19 cellular contexts compared by ENCODE assay signal in the genomic region with DNA sequence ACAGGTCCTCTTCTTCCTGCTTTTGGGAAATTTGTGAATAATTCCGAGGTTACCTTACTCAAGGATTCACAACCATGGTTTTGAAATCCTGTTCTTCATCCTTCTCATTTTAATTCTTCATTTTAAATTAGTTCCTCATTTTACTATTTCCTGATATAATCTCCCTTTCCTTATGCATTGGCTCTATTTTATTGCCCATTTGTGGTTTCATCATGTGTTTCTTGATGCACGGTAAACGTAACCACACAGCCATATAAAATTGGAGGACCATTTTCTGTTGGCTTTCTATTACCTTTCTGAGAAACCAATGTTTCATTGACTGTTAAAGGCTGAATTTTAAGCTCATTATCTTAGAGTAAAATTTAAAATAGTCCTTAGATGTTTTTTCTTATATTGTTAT.
DNase-seq lines count a peak whose midpoint lies in the region; ATAC-seq and TF ChIP-seq lines count a peak whose summit lies in the region.
"Had no signal": no experiment of that assay in that cellular context is flagged by ENCODE, and none has a peak within 500 bp of the region (broad histone marks: within the 10 kb centered on the region; RNA-seq: fewer than 3 reads in every experiment).

No MANE protein-coding gene starts in this region.

- no peaks in the 10 kb centered on the region for H3K4me1 Mint-ChIP-seq in stimulated activated naive CD8-positive, alpha-beta T cell treated with anti-CD3 and anti-CD28 coated beads, Interleukin-15, amount 100 ng/mL, for 72 hours
- H3K4me1 Mint-ChIP-seq: CD14-positive monocyte had no signal

- no peak for TF ChIP-seq CTCF in NB4 (IDR thresholded peaks at IDR 0.05; ENCODE audit: low read depth, low read length)

- H3K36me3 ChIP-seq in SK-N-MC (ENCODE audit: insufficient read depth, low read length), result no peaks in the 10 kb centered on the region
- H3K36me3 ChIP-seq: HAP-1 had no signal

- no peak overlapping the region for H3K9ac ChIP-seq in SK-N-MC (ENCODE audit: insufficient read length)
- H3K9ac ChIP-seq: GM23248 had no signal

- no peaks in the 10 kb centered on the region for H3K9me3 Mint-ChIP-seq in stimulated activated naive CD8-positive, alpha-beta T cell treated with anti-CD3 and anti-CD28 coated beads, Interleukin-15, amount 100 ng/mL, for 72 hours

- H3K27ac ChIP-seq in SK-N-MC, result no peak overlapping the region
- H3K27ac ChIP-seq: 22Rv1, A549, GM23248 had no signal

- ATAC-seq in GM21786 (IDR thresholded peaks at IDR 0.05; ENCODE audit: unreplicated experiment), result no peak
- no peak for ATAC-seq in stimulated activated naive CD8-positive, alpha-beta T cell treated with anti-CD3 and anti-CD28 coated beads, Interleukin-15, amount 100 ng/mL, for 72 hours
- ATAC-seq: A549; CD8-positive, alpha-beta T cell; GM12878; HepG2 had no signal

- H3K4me3 Mint-ChIP-seq in stimulated activated naive CD8-positive, alpha-beta T cell treated with anti-CD3 and anti-CD28 coated beads, Interleukin-15, amount 100 ng/mL, for 72 hours, result no peak overlapping the region
- H3K4me3 Mint-ChIP-seq: CD14-positive monocyte; CD8-positive, alpha-beta T cell; IgD-negative memory B cell had no signal

- H3K4me3 ChIP-seq in NB4 (ENCODE audit: low read depth, low read length), result no peak overlapping the region
- H3K4me3 ChIP-seq in SK-N-MC, result no peak overlapping the region
- H3K4me3 ChIP-seq: A549, GM12878, GM23248, HAP-1 had no signal

- no peak for TF ChIP-seq POLR2A in NB4 (IDR thresholded peaks at IDR 0.05; ENCODE audit: extremely low read depth, insufficient read length)

- no peak overlapping the region for H3K27ac Mint-ChIP-seq in stimulated activated naive CD8-positive, alpha-beta T cell treated with anti-CD3 and anti-CD28 coated beads, Interleukin-15, amount 100 ng/mL, for 72 hours
- H3K27ac Mint-ChIP-seq: CD14-positive monocyte; CD8-positive, alpha-beta T cell; IgD-negative memory B cell had no signal

- peaks cover 2% of the 10 kb centered on the region; the same call in 1 of the 2 replicates for H3K9me3 ChIP-seq in SK-N-MC (ENCODE audit: low read depth, low read length)
- H3K9me3 ChIP-seq: A549, HAP-1 had no signal

- DNase-seq in NOMO-1 treated with DMSO at 0.1 percent for 48 hours (lab: John Stamatoyannopoulos, UW; ENCODE audit: unreplicated experiment) (peak; percentile 65), NOMO-1 treated with dmso at 0.1 percent for 144 hours (lab: John Stamatoyannopoulos, UW; ENCODE audit: unreplicated experiment) (no peak), NB4 (ENCODE audit: low read depth) (peak; percentile 28), SK-N-MC (ENCODE audit: low read depth, low spot score) (peak; percentile 65), CD1c-positive myeloid dendritic cell (ENCODE audit: extremely low spot score) (no peak)
- DNase-seq in stimulated activated naive CD8-positive, alpha-beta T cell treated with anti-CD3 and anti-CD28 coated beads, Interleukin-15, amount 100 ng/mL, for 72 hours, result no peak
- DNase-seq: AML-193; Calu3; CD8-positive, alpha-beta T cell; DMS79 treated with DMSO at 0.1 percent for 48 hours; GM23248 had no signal

- no peaks in the 10 kb centered on the region for H3K27me3 Mint-ChIP-seq in stimulated activated naive CD8-positive, alpha-beta T cell treated with anti-CD3 and anti-CD28 coated beads, Interleukin-15, amount 100 ng/mL, for 72 hours
- H3K27me3 Mint-ChIP-seq: IgD-negative memory B cell had no signal

Comparison
In these comparisons a context has a peak if more than half of its experiments do, and no peak if none do; other contexts are left out.
1. DNase-seq: peak in NOMO-1 treated with DMSO at 0.1 percent for 48 hours (single experiment), NB4 (single experiment) and SK-N-MC (single experiment); none in NOMO-1 treated with dmso at 0.1 percent for 144 hours (single experiment), stimulated activated naive CD8-positive, alpha-beta T cell treated with anti-CD3 and anti-CD28 coated beads, Interleukin-15, amount 100 ng/mL, for 72 hours (0 of 2) and CD1c-positive myeloid dendritic cell (single experiment).